8 cellular contexts compared by ENCODE assay signal in genomic region chr17:17713839-17714238, GRCh38. TPM values are rescaled to one million over a fixed set of nuclear protein-coding genes. Genes with fewer than 3 reads are reported as not detected.
DNase-seq lines count a peak whose midpoint lies in the region; ATAC-seq, FAIRE-seq and TF ChIP-seq lines count a peak whose summit lies in the region.

No MANE protein-coding gene starts in this region.

- H3K9ac ChIP-seq in astrocyte (ENCODE audit: low read length), result peak overlapping the region; percentile 29

- H3K9me3 Mint-ChIP-seq in astrocyte (ENCODE audit: unreplicated experiment), result peaks cover 2% of the 10 kb centered on the region

- H3K27ac ChIP-seq in astrocyte (ENCODE audit: low read depth, low read length) (no peak overlapping the region), right atrium auricular region (peak overlapping the region; percentile 61 to 90), sigmoid colon (peak overlapping the region; percentile 84 to 88 (median 86))

- peaks cover 90% of the 10 kb centered on the region for H3K79me2 ChIP-seq in astrocyte (ENCODE audit: insufficient read depth, low read length)

- H3K27me3 ChIP-seq in astrocyte (ENCODE audit: insufficient read depth, low read length), result no peaks in the 10 kb centered on the region
- no peaks in the 10 kb centered on the region for H3K27me3 ChIP-seq in right atrium auricular region
- no peaks in the 10 kb centered on the region for H3K27me3 ChIP-seq in sigmoid colon

- no peak for FAIRE-seq in astrocyte (lab: Jason Lieb, UNC)

- TF ChIP-seq CTCF in astrocyte (IDR thresholded peaks at IDR 0.05; ENCODE audit: insufficient read depth, low read depth, low read length), result no peak
- no peak for TF ChIP-seq CTCF in right atrium auricular region (IDR thresholded peaks at IDR 0.05)
- no peak for TF ChIP-seq CTCF in sigmoid colon (IDR thresholded peaks at IDR 0.05)
- no peak for TF ChIP-seq CTCF in GM13977 (IDR thresholded peaks at IDR 0.05; ENCODE audit: extremely low read depth, insufficient read depth, missing control alignments)

- H4K20me1 ChIP-seq in astrocyte (ENCODE audit: insufficient read depth, low read length), result peaks cover 83% of the 10 kb centered on the region

- in situ Hi-C loops in GM13977 (cut with MboI; ENCODE audit: low pct_unique_long_range_greater_than_20kb, low sequenced_read_pairs, unreplicated experiment), result no loop called here

- no peaks in the 10 kb centered on the region for H3K36me3 ChIP-seq in astrocyte (ENCODE audit: insufficient read depth, low read length)
- H3K36me3 ChIP-seq in right atrium auricular region, result no peaks in the 10 kb centered on the region
- no peaks in the 10 kb centered on the region for H3K36me3 ChIP-seq in sigmoid colon

- H2AFZ ChIP-seq in astrocyte (ENCODE audit: low read depth, low read length), result no peak overlapping the region

- H3K36me3 Mint-ChIP-seq in astrocyte (ENCODE audit: low read depth, unreplicated experiment), result peaks cover 2% of the 10 kb centered on the region

- intact Hi-C loops in sigmoid colon (cut with DNase I), result no loop called here

- no peak for TF ChIP-seq POLR2A in sigmoid colon (IDR thresholded peaks at IDR 0.05)

- no peak overlapping the region for H3K4me3 Mint-ChIP-seq in astrocyte (ENCODE audit: unreplicated experiment)

- H3K4me2 ChIP-seq in astrocyte (ENCODE audit: low read length), result peak overlapping the region; percentile 28

- peaks cover 44% of the 10 kb centered on the region for H3K4me1 ChIP-seq in astrocyte (ENCODE audit: insufficient read depth, low read length)
- peaks cover 0 to 61% of the 10 kb centered on the region in 2 donors for H3K4me1 ChIP-seq in right atrium auricular region
- peaks cover 0 to 64% (median 57%) of the 10 kb centered on the region in 4 donors for H3K4me1 ChIP-seq in sigmoid colon

- H3K4me1 Mint-ChIP-seq in astrocyte (ENCODE audit: low read depth, unreplicated experiment), result peaks cover 59% of the 10 kb centered on the region

- DNase-seq in EH (ENCODE audit: low read depth) (peak; percentile 79), astrocyte (ENCODE audit: low read depth) (peak; percentile 78), right atrium auricular region (ENCODE audit: low spot score) (peak; percentile 69), sigmoid colon (peak; percentile 82), GM13977 (ENCODE audit: low spot score) (no peak)

- no peak for TF ChIP-seq EP300 in sigmoid colon (IDR thresholded peaks at IDR 0.05)

- H3K27ac Mint-ChIP-seq in astrocyte (ENCODE audit: unreplicated experiment), result peak overlapping the region; percentile 84

- ATAC-seq in GM18909 (IDR thresholded peaks at IDR 0.05; ENCODE audit: poor library complexity, unreplicated experiment) (no peak), HG03045 (IDR thresholded peaks at IDR 0.05; ENCODE audit: unreplicated experiment) (no peak), HG02884 (IDR thresholded peaks at IDR 0.05; ENCODE audit: unreplicated experiment) (no peak)

- H3K4me3 ChIP-seq in astrocyte (ENCODE audit: insufficient read depth, low read depth, low read length) (no peak overlapping the region), right atrium auricular region (no peak overlapping the region), sigmoid colon (no peak overlapping the region)

- 75 to 80% methylated on average over 7 of the region's 7 CpGs for WGBS in sigmoid colon, 2 donors

- no peaks in the 10 kb centered on the region for H3K27me3 Mint-ChIP-seq in astrocyte (ENCODE audit: low read depth, unreplicated experiment)

- H3K9me3 ChIP-seq in astrocyte (ENCODE audit: insufficient read depth, low read depth, low read length), result no peaks in the 10 kb centered on the region
- no peaks in the 10 kb centered on the region for H3K9me3 ChIP-seq in right atrium auricular region
- H3K9me3 ChIP-seq in sigmoid colon, result no peaks in the 10 kb centered on the region

RNA-seq across cellular contexts. Expression of gene RAI1, which starts 32.6 kb away (rescaled TPM):
- 39.1 and 39.8 TPM in 2 replicates for total RNA-seq in astrocyte
- total RNA-seq in right atrium auricular region, result 10 to 100 TPM; 23.8 to 24.9 TPM
- total RNA-seq in sigmoid colon, result 10 to 100 TPM in 2 of 4 donors, 1 to 10 TPM in 2; 7.4 to 31.9 (median 12.5) TPM
- 10 to 100 TPM in 1 of 3 donors, 1 to 10 TPM in 2; 1.8 to 14.2 (median 2.5) TPM for polyA plus RNA-seq in sigmoid colon
